ENCODE assay signal across 23 cellular contexts in genomic region chr12:112172556-112173324, GRCh38. TPM values are rescaled to one million over a fixed set of nuclear protein-coding genes. Genes with fewer than 3 reads are reported as not detected.
DNase-seq lines count a peak whose midpoint lies in the region; ATAC-seq and TF ChIP-seq lines count a peak whose summit lies in the region.
"Had no signal": no experiment of that assay in that cellular context is flagged by ENCODE, and none has a peak within 500 bp of the region (broad histone marks: within the 10 kb centered on the region; RNA-seq: fewer than 3 reads in every experiment).

No MANE protein-coding gene starts in this region.

- no peak overlapping the region for H3K27ac ChIP-seq in CD8-positive, alpha-beta T cell (ENCODE audit: low read depth, low read length)
- H3K27ac ChIP-seq: SJSA1 had no signal

- no peaks in the 10 kb centered on the region for H3K9me3 ChIP-seq in CD8-positive, alpha-beta T cell (ENCODE audit: low read length)
- H3K9me3 ChIP-seq: BE2C, SJSA1 had no signal

- H3K27me3 Mint-ChIP-seq in CD8-positive, alpha-beta T cell (ENCODE audit: low read depth), result no peaks in the 10 kb centered on the region

- no peak for TF ChIP-seq CTCF in CD8-positive, alpha-beta T cell (IDR thresholded peaks at IDR 0.05)

- H3K4me1 ChIP-seq in CD8-positive, alpha-beta T cell (ENCODE audit: insufficient read depth, low read length), result peaks cover 3% of the 10 kb centered on the region
- H3K4me1 ChIP-seq: BE2C had no signal

- peaks cover 55% of the 10 kb centered on the region for H3K36me3 Mint-ChIP-seq in CD8-positive, alpha-beta T cell

- H3K36me3 ChIP-seq in CD8-positive, alpha-beta T cell (ENCODE audit: insufficient read depth, low read length), result no peaks in the 10 kb centered on the region

- H3K9me3 Mint-ChIP-seq in CD8-positive, alpha-beta T cell, result no peaks in the 10 kb centered on the region

- no peak for ATAC-seq in CD8-positive, alpha-beta T cell
- no peak for ATAC-seq in HG02798 (IDR thresholded peaks at IDR 0.05; ENCODE audit: poor library complexity, unreplicated experiment)
- ATAC-seq: PC-3 had no signal

- CTCF ChIA-PET in CD8-positive, alpha-beta T cell (lab: Charles Lee), result interaction anchor here (0.6 kb wide), 1 partner anchor 129 kb away, joined by 3 read pairs; no protein-coding TSS in a partner anchor

- no peaks in the 10 kb centered on the region for H3K27me3 ChIP-seq in CD8-positive, alpha-beta T cell (ENCODE audit: insufficient read depth, low read length)
- H3K27me3 ChIP-seq: BE2C, SJSA1 had no signal

- POLR2A ChIA-PET in CD8-positive, alpha-beta T cell (lab: Charles Lee), result no interaction called here

- DNase-seq in NCI-H187 treated with DMSO at 0.1 percent for 48 hours (lab: John Stamatoyannopoulos, UW), result peak; percentile 29
- DNase-seq in NCI-H187 (lab: John Stamatoyannopoulos, UW), result no peak
- no peak for DNase-seq in CD8-positive, alpha-beta T cell
- peak; percentile 49 for DNase-seq in islet precursor cell
- DNase-seq in posterior vena cava (ENCODE audit: low spot score), result peak; percentile 80
- DNase-seq in activated gamma-delta T cell treated with Interleukin-2 at 50 U/mL for 16 hours, result no peak
- no peak for DNase-seq in dermis blood vessel endothelial cell
- DNase-seq: 8988T; ACHN; BE2C; GOT3; HCEC 1CT; Karpas-422; NCI-H1092 treated with DMSO at 0.1 percent for 48 hours; NCI-H1436; NCI-H1930; NCI-H524; NCI-H748 treated with DMSO at 0.1 percent for 48 hours; NK-92 treated with Interleukin-12 subunit alpha and Interleukin-12 subunit beta, amount 100 ng/mL, for 24 hours; PC-3 had no signal

- no peak overlapping the region for H3K4me3 ChIP-seq in CD8-positive, alpha-beta T cell (ENCODE audit: low read depth, low read length)
- H3K4me3 ChIP-seq: SJSA1 had no signal

- intact Hi-C loops in CD8-positive, alpha-beta T cell (cut with DNase I, micrococcal nuclease), result no loop called here
- intact Hi-C loops in posterior vena cava (cut with DNase I), result loop anchor here in 1 of 2 donors (5.0 kb wide), 1 partner anchor 1965 kb away; no protein-coding TSS in a partner anchor

- peaks cover 5% of the 10 kb centered on the region for H3K4me1 Mint-ChIP-seq in CD8-positive, alpha-beta T cell (ENCODE audit: low read depth)
- H3K4me1 Mint-ChIP-seq: CD14-positive monocyte had no signal

- peak overlapping the region; percentile 60 for H3K27ac Mint-ChIP-seq in CD8-positive, alpha-beta T cell

- H3K4me3 Mint-ChIP-seq in CD8-positive, alpha-beta T cell, result no peak overlapping the region
- H3K4me3 Mint-ChIP-seq: CD14-positive monocyte had no signal

RNA-seq across cellular contexts. Expression of gene TRAFD1, which starts 47.4 kb away (rescaled TPM):
- 10 to 100 TPM; 21.1 to 25.4 TPM for total RNA-seq in CD8-positive, alpha-beta T cell
- 10 to 100 TPM; 23.5 to 24.0 TPM for total RNA-seq in posterior vena cava
- total RNA-seq in dermis blood vessel endothelial cell, result 37.9 and 43.2 TPM in 2 replicates

Comparison
In these comparisons a context has a peak if more than half of its experiments do, and no peak if none do; other contexts are left out.
1. DNase-seq: peak in NCI-H187 treated with DMSO at 0.1 percent for 48 hours (single experiment), islet precursor cell (single experiment) and posterior vena cava (single experiment); none in NCI-H187 (0 of 2), CD8-positive, alpha-beta T cell (0 of 7), activated gamma-delta T cell treated with Interleukin-2 at 50 U/mL for 16 hours (single experiment) and dermis blood vessel endothelial cell (single experiment).